In the genomic region with DNA sequence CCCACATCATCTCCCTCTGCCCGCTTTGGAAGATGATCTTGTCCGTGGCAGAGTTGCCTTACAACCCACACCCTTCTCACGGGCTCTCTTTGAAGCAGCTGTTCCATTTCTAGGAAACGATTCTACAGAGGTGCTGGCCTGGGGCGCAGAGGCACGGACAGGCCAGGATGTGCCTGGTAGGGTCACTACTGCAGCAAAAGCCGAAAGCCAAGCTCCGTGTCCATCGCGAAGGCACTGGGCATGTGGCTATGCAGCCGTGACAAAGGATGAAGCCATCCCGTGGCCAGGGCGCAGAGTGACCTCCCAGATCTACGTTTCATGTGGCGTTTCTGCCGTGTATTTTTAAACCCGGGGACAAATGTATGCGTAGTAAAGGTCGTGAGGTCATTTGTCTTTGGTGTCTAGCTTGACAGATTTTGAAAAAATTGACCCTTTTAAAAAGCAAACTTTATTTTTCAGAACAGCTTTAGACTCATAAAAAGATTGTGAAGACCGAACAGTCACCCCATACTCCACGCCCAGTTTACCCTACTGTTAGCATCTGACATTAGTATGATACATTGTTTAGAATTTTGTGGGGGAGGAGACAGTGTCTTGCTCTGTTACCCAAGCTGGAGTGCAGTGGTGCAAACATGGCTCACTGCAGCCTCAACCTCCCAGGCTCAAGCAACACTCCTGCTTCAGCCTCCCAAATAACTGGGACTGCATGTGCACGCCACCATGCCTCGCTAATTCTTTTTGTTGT, we compare ENCODE assay signal across 12 cellular contexts. TPM values are rescaled to one million over a fixed set of nuclear protein-coding genes. Genes with fewer than 3 reads are reported as not detected.
DNase-seq lines count a peak whose midpoint lies in the region; ATAC-seq and TF ChIP-seq lines count a peak whose summit lies in the region.
"Had no signal": no experiment of that assay in that cellular context is flagged by ENCODE, and none has a peak within 500 bp of the region (broad histone marks: within the 10 kb centered on the region; RNA-seq: fewer than 3 reads in every experiment).

No MANE protein-coding gene starts in this region.

- DNase-seq in MM.1S (no peak), naive B cell (no peak), GM19238 (ENCODE audit: insufficient read length, low spot score) (no peak)
- DNase-seq in activated naive CD4-positive, alpha-beta T cell (lab: John Stamatoyannopoulos, UW), result no peak
- DNase-seq: activated CD4-positive, alpha-beta memory T cell treated with anti-CD3 and anti-CD28 coated beads, Interleukin-2, amount 10 ng/mL, durations not matched to agents 7 days and 5 days; erythroblast; NCI-H1092; Right ventricle myocardium superior had no signal

- H4K20me1 ChIP-seq in BLaER1 treated with 17β-estradiol and CSF1 and Interleukin-3, amounts not matched to agents 10 nM and 100 nM, result peaks cover 0 to 10% (median 0%) of the 10 kb centered on the region in 11 experiments; a peak in 5 of 22 replicates
- H4K20me1 ChIP-seq in MM.1S (ENCODE audit: insufficient read depth, low read length), result no peaks in the 10 kb centered on the region

- H3K36me3 Mint-ChIP-seq in brain, result no peaks in the 10 kb centered on the region
- peaks cover 0 to under 1% of the 10 kb centered on the region in 2 donors for H3K36me3 Mint-ChIP-seq in naive B cell

- H3K36me3 ChIP-seq in BLaER1 treated with 17β-estradiol and CSF1 and Interleukin-3, amounts not matched to agents 10 nM and 100 nM, result no peaks in the 10 kb centered on the region
- H3K36me3 ChIP-seq in MM.1S (replicated peaks; ENCODE audit: insufficient read depth, low read length), result no peaks in the 10 kb centered on the region

- H3K9me3 ChIP-seq in BLaER1 treated with 17β-estradiol and CSF1 and Interleukin-3, amounts not matched to agents 10 nM and 100 nM (replicated peaks in 1 of 11), result 0 out of 22 replicates have a peak, but pooled peaks cover 0 to 2% (median 0%) of the 10 kb centered on the region in 11 experiments
- H3K9me3 ChIP-seq in MM.1S (replicated peaks; ENCODE audit: insufficient read depth, low read length), result no peaks in the 10 kb centered on the region

- no peaks in the 10 kb centered on the region for H3K9me2 ChIP-seq in MM.1S (replicated peaks; ENCODE audit: insufficient read depth, low read length)

- H3K27ac Mint-ChIP-seq in brain (peak overlapping the region in 4 of 5 experiments; percentile 9 to 80 (median 16)), naive B cell (peak overlapping the region in 2 of 6 donors; percentile 16 to 70)
- H3K27ac Mint-ChIP-seq: activated CD4-positive, alpha-beta memory T cell treated with anti-CD3 and anti-CD28 coated beads, Interleukin-2, amount 10 ng/mL, durations not matched to agents 7 days and 5 days had no signal

- H3K4me3 ChIP-seq in BLaER1 treated with 17β-estradiol and CSF1 and Interleukin-3, amounts not matched to agents 10 nM and 100 nM, result no peak overlapping the region
- no peak overlapping the region for H3K4me3 ChIP-seq in MM.1S (ENCODE audit: low read length)

- H2AFZ ChIP-seq in MM.1S (ENCODE audit: low read length), result no peak overlapping the region

- peak overlapping the region in 7 of 11 experiments; percentile 14 to 68 (median 57); a peak in 11 of 22 replicates for H3K27ac ChIP-seq in BLaER1 treated with 17β-estradiol and CSF1 and Interleukin-3, amounts not matched to agents 10 nM and 100 nM
- peak overlapping the region; percentile 100; the same call in 1 of the 2 replicates for H3K27ac ChIP-seq in MM.1S (ENCODE audit: low read length)

- TF ChIP-seq CTCF in MM.1S (IDR thresholded peaks at IDR 0.05; ENCODE audit: low read length) (no peak), brain (conservative IDR thresholded peaks at IDR 0.05) (no peak)

- H3K4me1 Mint-ChIP-seq in brain (peaks cover 30% of the 10 kb centered on the region), naive B cell (peaks cover 26 to 33% (median 30%) of the 10 kb centered on the region in 3 donors)

- H3F3A ChIP-seq in MM.1S (ENCODE audit: insufficient read depth, low read length), result peaks cover 13% of the 10 kb centered on the region

- peaks cover 0 to 15% (median 0%) of the 10 kb centered on the region in 11 experiments; a peak in 5 of 22 replicates for H3K27me3 ChIP-seq in BLaER1 treated with 17β-estradiol and CSF1 and Interleukin-3, amounts not matched to agents 10 nM and 100 nM
- no peaks in the 10 kb centered on the region for H3K27me3 ChIP-seq in MM.1S (replicated peaks; ENCODE audit: insufficient read depth, low read length)

- H3K79me2 ChIP-seq in MM.1S (ENCODE audit: low read length), result no peaks in the 10 kb centered on the region

- peaks cover 5% of the 10 kb centered on the region for H3K27me3 Mint-ChIP-seq in brain
- H3K27me3 Mint-ChIP-seq in naive B cell, result peaks cover 9 to 33% (median 18%) of the 10 kb centered on the region in 3 donors

- H3K9me3 Mint-ChIP-seq in brain (peaks cover 0 to 25% (median 15%) of the 10 kb centered on the region in 5 experiments), naive B cell (peaks cover 0 to 2% (median 0%) of the 10 kb centered on the region in 7 donors)
- H3K9me3 Mint-ChIP-seq: activated CD4-positive, alpha-beta memory T cell treated with anti-CD3 and anti-CD28 coated beads, Interleukin-2, amount 10 ng/mL, durations not matched to agents 7 days and 5 days had no signal

- ATAC-seq in naive B cell (ENCODE audit: low read depth in 2 of 2) (no peak), HG03342 (IDR thresholded peaks at IDR 0.05; ENCODE audit: unreplicated experiment) (no peak), GM21528 (IDR thresholded peaks at IDR 0.05; ENCODE audit: low FRiP score, unreplicated experiment) (no peak)

- peaks cover 43 to 75% (median 68%) of the 10 kb centered on the region in 10 experiments for H3K4me1 ChIP-seq in BLaER1 treated with 17β-estradiol and CSF1 and Interleukin-3, amounts not matched to agents 10 nM and 100 nM
- H3K4me1 ChIP-seq in MM.1S (ENCODE audit: low read length), result peaks cover 24% of the 10 kb centered on the region

- H3K4me2 ChIP-seq in BLaER1 treated with 17β-estradiol and CSF1 and Interleukin-3, amounts not matched to agents 10 nM and 100 nM, result peak overlapping the region; percentile 80 to 97 (median 87)
- peak overlapping the region; percentile 76; the same call in 1 of the 2 replicates for H3K4me2 ChIP-seq in MM.1S (ENCODE audit: low read depth, low read length)

- H3K9ac ChIP-seq in BLaER1 treated with 17β-estradiol and CSF1 and Interleukin-3, amounts not matched to agents 10 nM and 100 nM, result peak overlapping the region in 2 of 11 experiments; percentile 1 to 61; a peak in 2 of 22 replicates
- peak overlapping the region; percentile 84 for H3K9ac ChIP-seq in MM.1S (ENCODE audit: low read length)

- H3K4me3 Mint-ChIP-seq in brain, result no peak overlapping the region
- H3K4me3 Mint-ChIP-seq in naive B cell, result peak overlapping the region in 5 of 8 donors; percentile 35 to 84 (median 77)
- H3K4me3 Mint-ChIP-seq: activated CD4-positive, alpha-beta memory T cell treated with anti-CD3 and anti-CD28 coated beads, Interleukin-2, amount 10 ng/mL, durations not matched to agents 7 days and 5 days had no signal

RNA-seq across cellular contexts. Expression of gene NCOR2, which starts 40.4 kb away (rescaled TPM):
- polyA plus RNA-seq in brain (ENCODE audit: insufficient read depth, low read depth, low replicate concordance) (78.6 TPM), naive B cell (ENCODE audit: low read depth in 6 of 6) (10 to 100 TPM in 1 of 6 donors, 1 to 10 TPM in 5; 2.4 to 15.8 (median 4.0) TPM)

Comparison
In these comparisons a context has a peak if more than half of its experiments do, and no peak if none do; other contexts are left out.
1. H3K4me3 Mint-ChIP-seq: peak in naive B cell (5 of 8); none in brain (0 of 5).